Comparison of ENCODE assay signal across 8 cellular contexts in genomic region chrX:153411255-153411987, GRCh38. TPM values are rescaled to one million over a fixed set of nuclear protein-coding genes. Genes with fewer than 3 reads are reported as not detected.
DNase-seq lines count a peak whose midpoint lies in the region; ATAC-seq and TF ChIP-seq lines count a peak whose summit lies in the region.

A gene with protein sequence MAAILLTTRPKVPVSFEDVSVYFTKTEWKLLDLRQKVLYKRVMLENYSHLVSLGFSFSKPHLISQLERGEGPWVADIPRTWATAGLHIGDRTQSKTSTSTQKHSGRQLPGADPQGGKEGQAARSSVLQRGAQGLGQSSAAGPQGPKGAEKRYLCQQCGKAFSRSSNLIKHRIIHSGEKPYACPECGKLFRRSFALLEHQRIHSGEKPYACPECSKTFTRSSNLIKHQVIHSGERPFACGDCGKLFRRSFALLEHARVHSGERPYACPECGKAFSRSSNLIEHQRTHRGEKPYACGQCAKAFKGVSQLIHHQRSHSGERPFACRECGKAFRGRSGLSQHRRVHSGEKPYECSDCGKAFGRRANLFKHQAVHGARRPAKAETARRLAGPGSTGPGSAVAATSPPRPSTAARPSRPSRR (plus strand): TSS chrX:153411472. CDS start chrX:153418323, 6,851 bp downstream.

- peaks cover 24% of the 10 kb centered on the region; the same call in 1 of the 2 replicates for H4K20me1 ChIP-seq in BLaER1

- TF ChIP-seq CTCF in Panc1 (IDR thresholded peaks at IDR 0.05) (no peak), astrocyte of the cerebellum (IDR thresholded peaks at IDR 0.05; ENCODE audit: low read depth, low read length, missing control alignments) (no peak), kidney epithelial cell (IDR thresholded peaks at IDR 0.05; ENCODE audit: insufficient read depth, low read length, poor library complexity, severe bottlenecking) (no peak)

- peaks cover 78% of the 10 kb centered on the region for H3K27me3 ChIP-seq in BLaER1
- no peaks in the 10 kb centered on the region; the same call in 1 of the 2 replicates for H3K27me3 ChIP-seq in Panc1 (ENCODE audit: control insufficient read depth, insufficient read depth, low read length)
- peaks cover 7% of the 10 kb centered on the region for H3K27me3 ChIP-seq in kidney epithelial cell (ENCODE audit: control insufficient read depth, insufficient read depth, low read length)

- POLR2A ChIA-PET in Panc1 (lab: Charles Lee): no interaction called here

- peak within 1 kb of the TSS; percentile 58 for H3K4me2 ChIP-seq in BLaER1

- no peak within 1 kb of the TSS for H3K9ac ChIP-seq in BLaER1

- no peaks in the 10 kb centered on the region for H3K36me3 ChIP-seq in BLaER1
- no peaks in the 10 kb centered on the region for H3K36me3 ChIP-seq in Panc1 (ENCODE audit: control insufficient read depth, insufficient read depth, low read length)
- no peaks in the 10 kb centered on the region for H3K36me3 ChIP-seq in kidney epithelial cell (ENCODE audit: control insufficient read depth, insufficient read depth, low read length)

- BruUV-seq in Panc1 (replicated peaks; lab: Mats Ljungman, UMichigan): no TSS peak

- H3K9me3 ChIP-seq in BLaER1: no peaks in the 10 kb centered on the region
- no peaks in the 10 kb centered on the region for H3K9me3 ChIP-seq in Panc1 (ENCODE audit: control insufficient read depth, insufficient read depth, low read depth, low read length)

- in situ Hi-C loops in Panc1 (cut with HindIII; ENCODE audit: low pct_unique_long_range_greater_than_20kb, low sequenced_read_pairs): no loop called here
- in situ Hi-C loops in astrocyte of the cerebellum (cut with HindIII; ENCODE audit: low sequenced_read_pairs): no loop called here

- intact Hi-C loops in Panc1 (cut with micrococcal nuclease; ENCODE audit: unreplicated experiment): no loop called here

- CTCF ChIA-PET in Panc1 (lab: Charles Lee): no interaction called here

- H3K4me1 ChIP-seq in BLaER1 (peaks cover 9% of the 10 kb centered on the region), Panc1 (ENCODE audit: control insufficient read depth, insufficient read depth, low read length) (no peaks in the 10 kb centered on the region)

- peak within 1 kb of the TSS; percentile 51 for H3K4me3 ChIP-seq in BLaER1
- H3K4me3 ChIP-seq in Panc1 (ENCODE audit: low read depth in 2 of 2, low read length in 2 of 2): peak within 1 kb of the TSS; percentile 43 to 52
- peak within 1 kb of the TSS; percentile 33 for H3K4me3 ChIP-seq in astrocyte of the cerebellum (ENCODE audit: low read depth, low read length)
- H3K4me3 ChIP-seq in kidney epithelial cell (ENCODE audit: low read depth, low read length): peak within 1 kb of the TSS; percentile 45

- H3K27ac ChIP-seq in BLaER1 (no peak within 1 kb of the TSS), Panc1 (ENCODE audit: low read length) (no peak within 1 kb of the TSS)

- DNase-seq in Panc1 (ENCODE audit: low read depth, low spot score) (no peak), astrocyte of the cerebellum (ENCODE audit: low read depth) (no peak), kidney epithelial cell (ENCODE audit: low read depth) (no peak), islet precursor cell (no peak), retina (no peak)
- DNase-seq in stimulated activated CD4-positive, alpha-beta T cell treated with anti-CD3 and anti-CD28 coated beads, TNF-alpha, amount 100 ng/mL, for 48 hours (ENCODE audit: low read depth in 3 of 3): peak in 2 of 3 donors; percentile 7 to 26

- ATAC-seq in GM21723 (IDR thresholded peaks at IDR 0.05; ENCODE audit: unreplicated experiment): peak; percentile 66
- peak; percentile 56 for ATAC-seq in Panc1

RNA-seq across cellular contexts. Expression of the gene that starts here (rescaled TPM):
- total RNA-seq in Panc1 (2021; ENCODE audit: unreplicated experiment) (0.90 TPM), kidney epithelial cell (1.8 and 1.9 TPM in 2 replicates)
- 0.70 TPM for polyA plus RNA-seq in Panc1 (2012; ENCODE audit: insufficient read length)

Comparison
In these comparisons a context has a peak if more than half of its experiments do, and no peak if none do; other contexts are left out.
1. Peak in ATAC-seq and H3K4me3 ChIP-seq in Panc1; RNA of the gene not detected or under 1 TPM.
2. DNase-seq: peak in stimulated activated CD4-positive, alpha-beta T cell treated with anti-CD3 and anti-CD28 coated beads, TNF-alpha, amount 100 ng/mL, for 48 hours (2 of 3); none in Panc1 (single experiment), astrocyte of the cerebellum (single experiment), kidney epithelial cell (single experiment), islet precursor cell (single experiment) and retina (single experiment).
3. Peak in every context shown above with its lines, with median percentiles within 50 percentile points of each other: H3K4me3 ChIP-seq.